In the genomic region with DNA sequence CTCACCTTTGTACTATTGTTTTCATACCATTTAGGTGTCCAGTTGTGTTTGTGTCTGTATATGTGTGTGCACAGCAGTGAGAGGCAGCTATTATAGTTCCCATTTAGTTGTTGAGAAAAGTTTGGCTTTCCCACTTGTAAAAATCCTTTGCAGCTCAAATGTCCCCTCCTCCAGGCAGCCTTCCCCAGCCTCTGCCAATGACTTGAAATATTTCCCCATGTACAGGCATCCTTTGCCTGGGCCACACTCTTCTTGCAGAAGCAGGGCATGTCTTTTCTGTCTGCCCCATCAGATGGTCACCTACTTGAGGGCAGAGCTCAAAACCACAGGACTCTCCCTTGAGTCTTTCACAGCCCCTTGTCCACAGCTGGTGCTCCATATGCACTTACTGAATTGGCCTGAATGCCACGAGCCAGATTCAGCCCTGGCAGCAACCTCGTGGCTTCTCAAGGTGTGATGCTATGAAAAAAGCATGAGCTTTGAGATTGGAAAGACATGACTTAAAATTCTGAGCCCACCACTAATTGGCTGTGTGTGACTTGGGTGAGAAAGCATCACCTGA, we compare ENCODE assay signal across 17 cellular contexts. TPM values are rescaled to one million over a fixed set of nuclear protein-coding genes. Genes with fewer than 3 reads are reported as not detected.
DNase-seq lines count a peak whose midpoint lies in the region; ATAC-seq and TF ChIP-seq lines count a peak whose summit lies in the region.
"Had no signal": no experiment of that assay in that cellular context is flagged by ENCODE, and none has a peak within 500 bp of the region (broad histone marks: within the 10 kb centered on the region; RNA-seq: fewer than 3 reads in every experiment).

No MANE protein-coding gene starts in this region.

- H3K27me3 Mint-ChIP-seq in activated naive CD8-positive, alpha-beta T cell treated with anti-CD3 and anti-CD28 coated beads, Interleukin-2, amount 50 U/mL, for 24 hours: no peaks in the 10 kb centered on the region
- no peaks in the 10 kb centered on the region for H3K27me3 Mint-ChIP-seq in activated naive CD8-positive, alpha-beta T cell treated with anti-CD3 and anti-CD28 coated beads for 36 hours
- peaks cover 1% of the 10 kb centered on the region for H3K27me3 Mint-ChIP-seq in endodermal cell (ENCODE audit: insufficient read depth)

- no peaks in the 10 kb centered on the region for H3K36me3 ChIP-seq in endodermal cell (ENCODE audit: control insufficient read depth, insufficient read depth, low read length)
- H3K36me3 ChIP-seq: BLaER1 treated with 17β-estradiol and CSF1 and Interleukin-3, amounts not matched to agents 10 nM and 100 nM; MG63 had no signal

- H3K9ac ChIP-seq in endodermal cell (ENCODE audit: extremely low read depth, low read length, poor library complexity, severe bottlenecking): no peak overlapping the region
- H3K9ac ChIP-seq: BLaER1 treated with 17β-estradiol and CSF1 and Interleukin-3, amounts not matched to agents 10 nM and 100 nM had no signal

- peaks cover 4% of the 10 kb centered on the region for H3K9me3 Mint-ChIP-seq in activated naive CD8-positive, alpha-beta T cell treated with anti-CD3 and anti-CD28 coated beads, Interleukin-2, amount 50 U/mL, for 24 hours
- peaks cover 3% of the 10 kb centered on the region for H3K9me3 Mint-ChIP-seq in activated naive CD8-positive, alpha-beta T cell treated with anti-CD3 and anti-CD28 coated beads for 36 hours
- no peaks in the 10 kb centered on the region for H3K9me3 Mint-ChIP-seq in endodermal cell

- DNase-seq in activated naive CD8-positive, alpha-beta T cell treated with anti-CD3 and anti-CD28 coated beads, Interleukin-2, amount 50 U/mL, for 24 hours: peak; percentile 0
- no peak for DNase-seq in activated naive CD8-positive, alpha-beta T cell treated with anti-CD3 and anti-CD28 coated beads for 36 hours
- peak; percentile 17 for DNase-seq in endodermal cell
- DNase-seq in stimulated activated CD8-positive, alpha-beta memory T cell treated with anti-CD3 and anti-CD28 coated beads, Interleukin-4, amount 100 ng/mL, for 48 hours: peak; percentile 4
- DNase-seq in NCI-H2227 (lab: John Stamatoyannopoulos, UW; ENCODE audit: unreplicated experiment): no peak
- no peak for DNase-seq in hypothalamus (lab: John Stamatoyannopoulos, UW)
- DNase-seq: DND-41, GF-D8, GOT3, Karpas-422, MG63, NCI-H1092 treated with DMSO at 0.1 percent for 48 hours, NCI-H2227 treated with DMSO at 0.1 percent for 48 hours, NCI-H524, SHP77 treated with DMSO at 0.1 percent for 48 hours had no signal

- H3K36me3 Mint-ChIP-seq in activated naive CD8-positive, alpha-beta T cell treated with anti-CD3 and anti-CD28 coated beads, Interleukin-2, amount 50 U/mL, for 24 hours (ENCODE audit: low read depth): peaks cover 2% of the 10 kb centered on the region
- no peaks in the 10 kb centered on the region for H3K36me3 Mint-ChIP-seq in activated naive CD8-positive, alpha-beta T cell treated with anti-CD3 and anti-CD28 coated beads for 36 hours
- no peaks in the 10 kb centered on the region for H3K36me3 Mint-ChIP-seq in endodermal cell (ENCODE audit: low read depth)

- no peak for TF ChIP-seq CTCF in endodermal cell (conservative IDR thresholded peaks at IDR 0.05)

- H3K27me3 ChIP-seq in endodermal cell (ENCODE audit: control insufficient read depth, insufficient read depth, low read length, poor library complexity, severe bottlenecking): no peaks in the 10 kb centered on the region
- H3K27me3 ChIP-seq: BLaER1 treated with 17β-estradiol and CSF1 and Interleukin-3, amounts not matched to agents 10 nM and 100 nM; MG63 had no signal

- no peak for ATAC-seq in activated naive CD8-positive, alpha-beta T cell treated with anti-CD3 and anti-CD28 coated beads, Interleukin-2, amount 50 U/mL, for 24 hours
- no peak for ATAC-seq in HG03095 (IDR thresholded peaks at IDR 0.05; ENCODE audit: unreplicated experiment)

- WGBS in endodermal cell (ENCODE audit: insufficient coverage in 1 of 2, insufficient read length in 1 of 2), 2 experiments: 84 to 94% methylated on average over 2 of the region's 2 CpGs

- H3K4me1 ChIP-seq in endodermal cell (ENCODE audit: control insufficient read depth, insufficient read depth, low read length): no peaks in the 10 kb centered on the region

- H3K27ac ChIP-seq in endodermal cell (ENCODE audit: low read depth, low read length): no peak overlapping the region
- H3K27ac ChIP-seq: BLaER1 treated with 17β-estradiol and CSF1 and Interleukin-3, amounts not matched to agents 10 nM and 100 nM had no signal

- peaks cover 29% of the 10 kb centered on the region for H3K4me1 Mint-ChIP-seq in activated naive CD8-positive, alpha-beta T cell treated with anti-CD3 and anti-CD28 coated beads, Interleukin-2, amount 50 U/mL, for 24 hours
- H3K4me1 Mint-ChIP-seq in activated naive CD8-positive, alpha-beta T cell treated with anti-CD3 and anti-CD28 coated beads for 36 hours: peaks cover 23% of the 10 kb centered on the region
- no peaks in the 10 kb centered on the region for H3K4me1 Mint-ChIP-seq in endodermal cell

- no peak overlapping the region for H3K4me3 ChIP-seq in endodermal cell (ENCODE audit: low read length)
- H3K4me3 ChIP-seq: BLaER1 treated with 17β-estradiol and CSF1 and Interleukin-3, amounts not matched to agents 10 nM and 100 nM; MG63 had no signal

- no peaks in the 10 kb centered on the region for H3K9me3 ChIP-seq in endodermal cell (ENCODE audit: control insufficient read depth, low read length)
- H3K9me3 ChIP-seq: MG63 had no signal

- no peak overlapping the region for H3K27ac Mint-ChIP-seq in activated naive CD8-positive, alpha-beta T cell treated with anti-CD3 and anti-CD28 coated beads, Interleukin-2, amount 50 U/mL, for 24 hours
- no peak overlapping the region for H3K27ac Mint-ChIP-seq in activated naive CD8-positive, alpha-beta T cell treated with anti-CD3 and anti-CD28 coated beads for 36 hours
- H3K27ac Mint-ChIP-seq in endodermal cell: no peak overlapping the region

- H3K4me3 Mint-ChIP-seq in activated naive CD8-positive, alpha-beta T cell treated with anti-CD3 and anti-CD28 coated beads, Interleukin-2, amount 50 U/mL, for 24 hours: no peak overlapping the region
- H3K4me3 Mint-ChIP-seq in activated naive CD8-positive, alpha-beta T cell treated with anti-CD3 and anti-CD28 coated beads for 36 hours: no peak overlapping the region
- H3K4me3 Mint-ChIP-seq in endodermal cell: no peak overlapping the region

RNA-seq across cellular contexts. Expression of a gene that starts 39.3 kb away (rescaled TPM):
- total RNA-seq in activated naive CD8-positive, alpha-beta T cell treated with anti-CD3 and anti-CD28 coated beads for 36 hours: not detected
- total RNA-seq in endodermal cell: not detected
- polyA plus RNA-seq in endodermal cell (2013, experiment 1 of 2): 0.43 TPM
- polyA plus RNA-seq in endodermal cell (2013, experiment 2 of 2): not detected

Comparison
In these comparisons a context has a peak if more than half of its experiments do, and no peak if none do; other contexts are left out.
1. DNase-seq: peak in activated naive CD8-positive, alpha-beta T cell treated with anti-CD3 and anti-CD28 coated beads, Interleukin-2, amount 50 U/mL, for 24 hours (single experiment), endodermal cell (single experiment) and stimulated activated CD8-positive, alpha-beta memory T cell treated with anti-CD3 and anti-CD28 coated beads, Interleukin-4, amount 100 ng/mL, for 48 hours (single experiment); none in activated naive CD8-positive, alpha-beta T cell treated with anti-CD3 and anti-CD28 coated beads for 36 hours (single experiment), NCI-H2227 (single experiment) and hypothalamus (0 of 51).